In genomic region chr18:10526211-10526949, GRCh38 we compare ENCODE assay signal across 8 cellular contexts. TPM values are rescaled to one million over a fixed set of nuclear protein-coding genes. Genes with fewer than 3 reads are reported as not detected.
DNase-seq lines count a peak whose midpoint lies in the region; ATAC-seq and TF ChIP-seq lines count a peak whose summit lies in the region.

No MANE protein-coding gene starts in this region.

- no peaks in the 10 kb centered on the region for H3K9me3 ChIP-seq in Caco-2
- no peaks in the 10 kb centered on the region for H3K9me3 ChIP-seq in SU-DHL-6 (ENCODE audit: insufficient read depth, low read length)
- no peaks in the 10 kb centered on the region for H3K9me3 ChIP-seq in iPS-18a (ENCODE audit: control insufficient read depth, low read depth, low read length)

- in situ Hi-C loops in astrocyte of the cerebellum (cut with HindIII; ENCODE audit: low sequenced_read_pairs), result no loop called here

- TF ChIP-seq CTCF in Caco-2 (IDR thresholded peaks at IDR 0.05; ENCODE audit: insufficient read depth in 1 of 2, low read depth in 1 of 2, low read length in 1 of 2, severe bottlenecking in 1 of 2, unreplicated experiment in 1 of 2) (no peak), SU-DHL-6 (IDR thresholded peaks at IDR 0.05; ENCODE audit: insufficient read depth, low read length, poor library complexity, severe bottlenecking) (no peak), astrocyte of the cerebellum (IDR thresholded peaks at IDR 0.05; ENCODE audit: low read depth, low read length, missing control alignments) (no peak)

- peak overlapping the region; percentile 97 for H3K4me3 Mint-ChIP-seq in Caco-2 (ENCODE audit: unreplicated experiment)

- POLR2A ChIA-PET in Caco-2 (lab: Charles Lee), result interaction anchor here (0.6 kb wide), 2 partner anchors 551 to 575 kb away, joined by 3 read pairs; no protein-coding TSS in a partner anchor

- peaks cover 6% of the 10 kb centered on the region; the same call in 1 of the 2 replicates for H3K4me1 ChIP-seq in Caco-2
- no peaks in the 10 kb centered on the region for H3K4me1 ChIP-seq in iPS-18a (ENCODE audit: control insufficient read depth, low read depth, low read length)

- H3K27ac ChIP-seq in SU-DHL-6 (ENCODE audit: low read depth, low read length) (peak overlapping the region; percentile 59), iPS-18a (ENCODE audit: low read length) (no peak overlapping the region)

- ATAC-seq in GM19395 (IDR thresholded peaks at IDR 0.05; ENCODE audit: unreplicated experiment), result peak; percentile 70
- peak; percentile 20 for ATAC-seq in HG03469 (IDR thresholded peaks at IDR 0.05; ENCODE audit: unreplicated experiment)

- H3K27me3 ChIP-seq in Caco-2 (replicated peaks; ENCODE audit: control insufficient read depth, insufficient read depth, low read length), result peaks cover 1% of the 10 kb centered on the region
- H3K27me3 ChIP-seq in SU-DHL-6 (ENCODE audit: low read length), result no peaks in the 10 kb centered on the region
- no peaks in the 10 kb centered on the region for H3K27me3 ChIP-seq in iPS-18a (ENCODE audit: control insufficient read depth, insufficient read depth, low read length)

- H3K9me2 ChIP-seq in SU-DHL-6 (replicated peaks; ENCODE audit: insufficient read depth, low read length), result no peaks in the 10 kb centered on the region

- BruUV-seq in Caco-2 (replicated peaks; lab: Mats Ljungman, UMichigan), result no TSS peak

- peaks cover 10% of the 10 kb centered on the region for H3K36me3 Mint-ChIP-seq in Caco-2 (ENCODE audit: insufficient read depth, unreplicated experiment)

- H3K36me3 ChIP-seq in Caco-2 (ENCODE audit: control insufficient read depth, insufficient read depth, low read length), result no peaks in the 10 kb centered on the region
- peaks cover 5% of the 10 kb centered on the region; the same call in 1 of the 2 replicates for H3K36me3 ChIP-seq in SU-DHL-6 (ENCODE audit: low read length)
- no peaks in the 10 kb centered on the region for H3K36me3 ChIP-seq in iPS-18a (ENCODE audit: control insufficient read depth, low read depth, low read length)

- peaks cover 23% of the 10 kb centered on the region for H3K4me1 Mint-ChIP-seq in Caco-2 (ENCODE audit: low read depth, unreplicated experiment)

- H3K4me3 ChIP-seq in Caco-2 (ENCODE audit: low read depth, low read length) (peak overlapping the region; percentile 79), SU-DHL-6 (ENCODE audit: insufficient read depth, low read length, poor library complexity, severe bottlenecking) (peak overlapping the region; percentile 79), astrocyte of the cerebellum (ENCODE audit: low read depth, low read length) (peak overlapping the region; percentile 92), iPS-18a (ENCODE audit: low read length) (peak overlapping the region; percentile 89)

- intact Hi-C loops in Caco-2 (cut with micrococcal nuclease; ENCODE audit: unreplicated experiment), result no loop called here

- H3K9ac ChIP-seq in SU-DHL-6 (ENCODE audit: low read length) (peak overlapping the region; percentile 73), iPS-18a (ENCODE audit: low read length) (peak overlapping the region; percentile 66)

- CTCF ChIA-PET in Caco-2 (lab: Charles Lee), result no interaction called here

- peak overlapping the region; percentile 0 for H2AFZ ChIP-seq in SU-DHL-6 (ENCODE audit: low read depth, low read length, severe bottlenecking)

- H3K27ac Mint-ChIP-seq in Caco-2 (ENCODE audit: unreplicated experiment), result peak overlapping the region; percentile 95

- H3K9me3 Mint-ChIP-seq in Caco-2 (ENCODE audit: unreplicated experiment), result no peaks in the 10 kb centered on the region

- H3K79me2 ChIP-seq in SU-DHL-6 (ENCODE audit: insufficient read depth, low read length), result peaks cover 52% of the 10 kb centered on the region

- peaks cover 6% of the 10 kb centered on the region for H3K27me3 Mint-ChIP-seq in Caco-2 (ENCODE audit: insufficient read depth, unreplicated experiment)

- DNase-seq in Caco-2, result peak; percentile 71 to 79
- DNase-seq in astrocyte of the cerebellum (ENCODE audit: low read depth), result no peak
- DNase-seq in stimulated activated CD4-positive, alpha-beta T cell treated with anti-CD3 and anti-CD28 coated beads, Interleukin-12 subunit alpha, Interleukin-12 subunit beta, amount 100 ng/mL, for 24 hours (ENCODE audit: low read depth in 2 of 2), result peak; percentile 19 to 39
- DNase-seq in amniotic stem cell (lab: John Stamatoyannopoulos, UW), result no peak

- H3K4me2 ChIP-seq in SU-DHL-6 (ENCODE audit: low read depth, low read length, poor library complexity, severe bottlenecking), result peak overlapping the region; percentile 62

- 0 out of 2 replicates have a peak, but pooled peaks cover 2% of the 10 kb centered on the region for H3F3A ChIP-seq in SU-DHL-6 (ENCODE audit: insufficient read depth)

- 0 out of 2 replicates have a peak, but pooled peaks cover 5% of the 10 kb centered on the region for H4K20me1 ChIP-seq in SU-DHL-6 (ENCODE audit: low read depth, low read length)

RNA-seq across cellular contexts. Expression of gene NAPG, which starts 0.6 kb away (rescaled TPM):
- 41.5 and 42.6 TPM in 2 replicates for total RNA-seq in Caco-2 (2022)

Comparison
In these comparisons a context has a peak if more than half of its experiments do, and no peak if none do; other contexts are left out.
1. DNase-seq: peak in Caco-2 (2 of 2) and stimulated activated CD4-positive, alpha-beta T cell treated with anti-CD3 and anti-CD28 coated beads, Interleukin-12 subunit alpha, Interleukin-12 subunit beta, amount 100 ng/mL, for 24 hours (2 of 2); none in astrocyte of the cerebellum (single experiment) and amniotic stem cell (single experiment).
2. Peak in every context shown above with its lines, with median percentiles within 50 percentile points of each other: H3K4me3 ChIP-seq.